Comparison of ENCODE assay signal across 1 cellular context in genomic region chr3:129183569-129184395, GRCh38.
TF ChIP-seq lines count a peak whose summit lies in the region.

TSS of gene CNBP (minus strand) at chr3:129183896. CDS start at chr3:129171757, 12,139 bp downstream.

TF ChIP-seq in HepG2, 621 proteins besides CTCF, POLR2A, EP300 and RAD21 (continued from another document and continues in another):
- TF ChIP-seq, protein P1, sequence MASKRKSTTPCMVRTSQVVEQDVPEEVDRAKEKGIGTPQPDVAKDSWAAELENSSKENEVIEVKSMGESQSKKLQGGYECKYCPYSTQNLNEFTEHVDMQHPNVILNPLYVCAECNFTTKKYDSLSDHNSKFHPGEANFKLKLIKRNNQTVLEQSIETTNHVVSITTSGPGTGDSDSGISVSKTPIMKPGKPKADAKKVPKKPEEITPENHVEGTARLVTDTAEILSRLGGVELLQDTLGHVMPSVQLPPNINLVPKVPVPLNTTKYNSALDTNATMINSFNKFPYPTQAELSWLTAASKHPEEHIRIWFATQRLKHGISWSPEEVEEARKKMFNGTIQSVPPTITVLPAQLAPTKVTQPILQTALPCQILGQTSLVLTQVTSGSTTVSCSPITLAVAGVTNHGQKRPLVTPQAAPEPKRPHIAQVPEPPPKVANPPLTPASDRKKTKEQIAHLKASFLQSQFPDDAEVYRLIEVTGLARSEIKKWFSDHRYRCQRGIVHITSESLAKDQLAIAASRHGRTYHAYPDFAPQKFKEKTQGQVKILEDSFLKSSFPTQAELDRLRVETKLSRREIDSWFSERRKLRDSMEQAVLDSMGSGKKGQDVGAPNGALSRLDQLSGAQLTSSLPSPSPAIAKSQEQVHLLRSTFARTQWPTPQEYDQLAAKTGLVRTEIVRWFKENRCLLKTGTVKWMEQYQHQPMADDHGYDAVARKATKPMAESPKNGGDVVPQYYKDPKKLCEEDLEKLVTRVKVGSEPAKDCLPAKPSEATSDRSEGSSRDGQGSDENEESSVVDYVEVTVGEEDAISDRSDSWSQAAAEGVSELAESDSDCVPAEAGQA (IDR thresholded peaks at IDR 0.05; ENCODE audit: low read depth): peak; percentile 13; the same call in 1 of the 2 replicates
- TF ChIP-seq, protein P1 (CRISPR knock-in tag; IDR thresholded peaks at IDR 0.05; ENCODE audit: borderline replicate concordance): no peak
- TF ChIP-seq CBFB (CRISPR knock-in tag; IDR thresholded peaks at IDR 0.05) (peak; percentile 73; the same call in 1 of the 2 replicates), TAF1 (CRISPR knock-in tag; IDR thresholded peaks at IDR 0.05) (peak; percentile 98), HNRNPL (IDR thresholded peaks at IDR 0.05; ENCODE audit: low read depth, low read length) (0 out of 2 replicates have a peak, but pooled peaks have one; percentile 8), ATF7 (IDR thresholded peaks at IDR 0.05) (no peak), ATF7 (CRISPR knock-in tag; IDR thresholded peaks at IDR 0.05) (no peak; the same call in 1 of the 2 replicates), ZBTB4 (CRISPR knock-in tag; IDR thresholded peaks at IDR 0.05; ENCODE audit: borderline replicate concordance) (0 out of 2 replicates have a peak, but pooled peaks have one; percentile 23), KAT8 (CRISPR knock-in tag; IDR thresholded peaks at IDR 0.05) (peak; percentile 86; the same call in 1 of the 2 replicates), POGZ (CRISPR knock-in tag; IDR thresholded peaks at IDR 0.05) (peak; percentile 93), CREB3 (CRISPR knock-in tag; IDR thresholded peaks at IDR 0.05) (peak; percentile 92), TMF1 (CRISPR knock-in tag; IDR thresholded peaks at IDR 0.05; ENCODE audit: low read depth) (no peak), ZNF17 (CRISPR knock-in tag; IDR thresholded peaks at IDR 0.05) (no peak), KLF11 (CRISPR knock-in tag; IDR thresholded peaks at IDR 0.05) (peak; percentile 38; the same call in 1 of the 2 replicates), SIN3A (IDR thresholded peaks at IDR 0.05; ENCODE audit: borderline replicate concordance, low read depth, low read length) (peak; percentile 81; the same call in 1 of the 2 replicates), ARID2 (CRISPR knock-in tag; IDR thresholded peaks at IDR 0.05; ENCODE audit: borderline replicate concordance) (peak; percentile 88), KDM5B (CRISPR knock-in tag; IDR thresholded peaks at IDR 0.05; ENCODE audit: borderline replicate concordance) (peak; percentile 97), SMARCE1 (IDR thresholded peaks at IDR 0.05; ENCODE audit: borderline replicate concordance) (no peak), BHLHE40 (IDR thresholded peaks at IDR 0.05; ENCODE audit: low read length) (0 out of 2 replicates have a peak, but pooled peaks have one; percentile 12), ZSCAN31 (CRISPR knock-in tag; IDR thresholded peaks at IDR 0.05; ENCODE audit: low read depth) (peak; percentile 76), ZNF761 (CRISPR knock-in tag; conservative IDR thresholded peaks at IDR 0.05) (0 out of 2 replicates have a peak, but pooled peaks have one; percentile 62), ZNF646 (CRISPR knock-in tag; IDR thresholded peaks at IDR 0.05) (no peak), WIZ (CRISPR knock-in tag; IDR thresholded peaks at IDR 0.05) (peak; percentile 80; the same call in 1 of the 2 replicates), ZNF572 (CRISPR knock-in tag; IDR thresholded peaks at IDR 0.05) (peak; percentile 96; the same call in 1 of the 2 replicates)
- TF ChIP-seq, protein P2, sequence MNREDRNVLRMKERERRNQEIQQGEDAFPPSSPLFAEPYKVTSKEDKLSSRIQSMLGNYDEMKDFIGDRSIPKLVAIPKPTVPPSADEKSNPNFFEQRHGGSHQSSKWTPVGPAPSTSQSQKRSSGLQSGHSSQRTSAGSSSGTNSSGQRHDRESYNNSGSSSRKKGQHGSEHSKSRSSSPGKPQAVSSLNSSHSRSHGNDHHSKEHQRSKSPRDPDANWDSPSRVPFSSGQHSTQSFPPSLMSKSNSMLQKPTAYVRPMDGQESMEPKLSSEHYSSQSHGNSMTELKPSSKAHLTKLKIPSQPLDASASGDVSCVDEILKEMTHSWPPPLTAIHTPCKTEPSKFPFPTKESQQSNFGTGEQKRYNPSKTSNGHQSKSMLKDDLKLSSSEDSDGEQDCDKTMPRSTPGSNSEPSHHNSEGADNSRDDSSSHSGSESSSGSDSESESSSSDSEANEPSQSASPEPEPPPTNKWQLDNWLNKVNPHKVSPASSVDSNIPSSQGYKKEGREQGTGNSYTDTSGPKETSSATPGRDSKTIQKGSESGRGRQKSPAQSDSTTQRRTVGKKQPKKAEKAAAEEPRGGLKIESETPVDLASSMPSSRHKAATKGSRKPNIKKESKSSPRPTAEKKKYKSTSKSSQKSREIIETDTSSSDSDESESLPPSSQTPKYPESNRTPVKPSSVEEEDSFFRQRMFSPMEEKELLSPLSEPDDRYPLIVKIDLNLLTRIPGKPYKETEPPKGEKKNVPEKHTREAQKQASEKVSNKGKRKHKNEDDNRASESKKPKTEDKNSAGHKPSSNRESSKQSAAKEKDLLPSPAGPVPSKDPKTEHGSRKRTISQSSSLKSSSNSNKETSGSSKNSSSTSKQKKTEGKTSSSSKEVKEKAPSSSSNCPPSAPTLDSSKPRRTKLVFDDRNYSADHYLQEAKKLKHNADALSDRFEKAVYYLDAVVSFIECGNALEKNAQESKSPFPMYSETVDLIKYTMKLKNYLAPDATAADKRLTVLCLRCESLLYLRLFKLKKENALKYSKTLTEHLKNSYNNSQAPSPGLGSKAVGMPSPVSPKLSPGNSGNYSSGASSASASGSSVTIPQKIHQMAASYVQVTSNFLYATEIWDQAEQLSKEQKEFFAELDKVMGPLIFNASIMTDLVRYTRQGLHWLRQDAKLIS (CRISPR knock-in tag; IDR thresholded peaks at IDR 0.05): peak; percentile 28; the same call in 1 of the 2 replicates
- TF ChIP-seq, protein P3, sequence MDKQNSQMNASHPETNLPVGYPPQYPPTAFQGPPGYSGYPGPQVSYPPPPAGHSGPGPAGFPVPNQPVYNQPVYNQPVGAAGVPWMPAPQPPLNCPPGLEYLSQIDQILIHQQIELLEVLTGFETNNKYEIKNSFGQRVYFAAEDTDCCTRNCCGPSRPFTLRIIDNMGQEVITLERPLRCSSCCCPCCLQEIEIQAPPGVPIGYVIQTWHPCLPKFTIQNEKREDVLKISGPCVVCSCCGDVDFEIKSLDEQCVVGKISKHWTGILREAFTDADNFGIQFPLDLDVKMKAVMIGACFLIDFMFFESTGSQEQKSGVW (CRISPR knock-in tag; IDR thresholded peaks at IDR 0.05; ENCODE audit: borderline replicate concordance): peak; percentile 95; the same call in 1 of the 2 replicates
- TF ChIP-seq, protein P4, sequence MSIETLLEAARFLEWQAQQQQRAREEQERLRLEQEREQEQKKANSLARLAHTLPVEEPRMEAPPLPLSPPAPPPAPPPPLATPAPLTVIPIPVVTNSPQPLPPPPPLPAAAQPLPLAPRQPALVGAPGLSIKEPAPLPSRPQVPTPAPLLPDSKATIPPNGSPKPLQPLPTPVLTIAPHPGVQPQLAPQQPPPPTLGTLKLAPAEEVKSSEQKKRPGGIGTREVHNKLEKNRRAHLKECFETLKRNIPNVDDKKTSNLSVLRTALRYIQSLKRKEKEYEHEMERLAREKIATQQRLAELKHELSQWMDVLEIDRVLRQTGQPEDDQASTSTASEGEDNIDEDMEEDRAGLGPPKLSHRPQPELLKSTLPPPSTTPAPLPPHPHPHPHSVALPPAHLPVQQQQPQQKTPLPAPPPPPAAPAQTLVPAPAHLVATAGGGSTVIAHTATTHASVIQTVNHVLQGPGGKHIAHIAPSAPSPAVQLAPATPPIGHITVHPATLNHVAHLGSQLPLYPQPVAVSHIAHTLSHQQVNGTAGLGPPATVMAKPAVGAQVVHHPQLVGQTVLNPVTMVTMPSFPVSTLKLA (IDR thresholded peaks at IDR 0.05): peak; percentile 68
- TF ChIP-seq, protein P5, sequence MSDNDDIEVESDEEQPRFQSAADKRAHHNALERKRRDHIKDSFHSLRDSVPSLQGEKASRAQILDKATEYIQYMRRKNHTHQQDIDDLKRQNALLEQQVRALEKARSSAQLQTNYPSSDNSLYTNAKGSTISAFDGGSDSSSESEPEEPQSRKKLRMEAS (IDR thresholded peaks at IDR 0.05): peak; percentile 93
